ENCODE assay signal across 21 cellular contexts in the genomic region with DNA sequence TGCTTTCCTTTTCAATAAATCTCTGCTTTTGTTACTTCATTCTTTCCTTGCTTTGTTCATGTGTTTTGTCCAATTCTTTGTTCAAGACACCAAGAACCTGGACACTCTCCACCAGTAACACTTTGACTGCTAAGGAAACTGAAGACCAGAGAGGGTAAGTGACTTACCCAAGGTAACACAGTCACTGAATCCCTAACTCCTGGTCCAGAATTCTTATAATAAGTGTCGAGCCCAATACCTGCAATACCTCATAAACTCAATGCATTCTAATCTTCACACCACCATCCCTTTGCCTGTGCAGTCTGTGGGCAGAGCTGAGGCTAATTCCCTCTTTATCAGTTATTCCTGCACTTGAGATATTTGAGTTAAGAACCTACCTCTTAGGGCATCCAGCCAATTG.
"Had no signal": no experiment of that assay in that cellular context is flagged by ENCODE, and none has a peak within 500 bp of the region (broad histone marks: within the 10 kb centered on the region; RNA-seq: fewer than 3 reads in every experiment).

No MANE protein-coding gene starts in this region.

- H3K27me3 ChIP-seq: left lung, neural progenitor cell, vagina had no signal

- DNase-seq: activated CD4-positive, CD25-positive, alpha-beta regulatory T cell; activated naive CD4-positive, alpha-beta T cell; dermis blood vessel endothelial cell; effector CD4-positive, alpha-beta T cell; foreskin melanocyte; left lung; lower lobe of right lung; mesenchymal stem cell; occipital lobe; right cardiac atrium; stimulated activated CD4-positive, alpha-beta T cell treated with anti-CD3 and anti-CD28 coated beads, Interleukin-2, amount 100 ng/mL, for 48 hours; stimulated activated naive CD8-positive, alpha-beta T cell treated with anti-CD3 and anti-CD28 coated beads, Interleukin-15, amount 100 ng/mL, for 72 hours; substantia nigra; upper lobe of left lung had no signal

- ATAC-seq: activated CD4-positive, alpha-beta T cell treated with anti-CD3 and anti-CD28 coated beads for 36 hours; activated naive CD4-positive, alpha-beta T cell treated with anti-CD3 and anti-CD28 coated beads, Interleukin-2, amount 50 U/mL, for 72 hours; left lung; lower lobe of right lung; natural killer cell; right cardiac atrium; stimulated activated naive CD8-positive, alpha-beta T cell treated with anti-CD3 and anti-CD28 coated beads, Interleukin-15, amount 100 ng/mL, for 72 hours had no signal

- H3K36me3 Mint-ChIP-seq: natural killer cell, neural progenitor cell had no signal

- H3K4me3 ChIP-seq: esophagus muscularis mucosa, left lung, lower lobe of right lung, neural progenitor cell, upper lobe of left lung had no signal

- H3K9me3 Mint-ChIP-seq: neural progenitor cell had no signal

- H3K36me3 ChIP-seq: esophagus muscularis mucosa, left lung, lower lobe of right lung, neural progenitor cell, upper lobe of left lung, vagina had no signal

- H3K27ac Mint-ChIP-seq: activated CD4-positive, alpha-beta T cell treated with anti-CD3 and anti-CD28 coated beads for 36 hours; activated naive CD4-positive, alpha-beta T cell treated with anti-CD3 and anti-CD28 coated beads, Interleukin-2, amount 50 U/mL, for 72 hours; natural killer cell; stimulated activated naive CD8-positive, alpha-beta T cell treated with anti-CD3 and anti-CD28 coated beads, Interleukin-15, amount 100 ng/mL, for 72 hours had no signal

- H3K27me3 Mint-ChIP-seq: activated CD4-positive, alpha-beta T cell treated with anti-CD3 and anti-CD28 coated beads for 36 hours; central memory CD8-positive, alpha-beta T cell had no signal

- H3K4me1 ChIP-seq: esophagus muscularis mucosa, neural progenitor cell had no signal

- H3K4me3 Mint-ChIP-seq: activated CD4-positive, alpha-beta T cell treated with anti-CD3 and anti-CD28 coated beads for 36 hours; natural killer cell; neural progenitor cell; stimulated activated naive CD8-positive, alpha-beta T cell treated with anti-CD3 and anti-CD28 coated beads, Interleukin-15, amount 100 ng/mL, for 72 hours had no signal

- H3K9me3 ChIP-seq: esophagus muscularis mucosa, left lung, lower lobe of right lung, upper lobe of left lung, vagina had no signal

- H3K27ac ChIP-seq: esophagus muscularis mucosa, left lung, lower lobe of right lung, neural progenitor cell, upper lobe of left lung, vagina had no signal
